ENCODE assay signal across 1 cellular context in the genomic region with DNA sequence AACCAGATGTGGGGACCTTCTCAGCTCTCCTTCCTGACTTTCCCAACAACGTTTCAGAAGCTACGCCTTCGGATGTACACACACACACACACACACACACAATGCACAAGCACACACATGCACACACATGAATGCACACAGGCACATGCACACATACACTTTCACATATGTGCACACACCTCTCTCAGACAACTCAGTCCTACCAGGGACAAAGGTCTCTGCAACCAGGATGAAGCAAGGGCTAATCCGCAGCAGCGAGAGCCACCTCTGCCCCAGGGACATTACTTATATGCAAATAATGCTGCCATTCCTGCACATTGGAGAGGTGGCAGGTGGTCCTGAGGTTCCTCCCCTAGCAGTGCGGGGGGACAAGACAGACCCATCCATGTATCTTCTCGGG.
TF ChIP-seq lines count a peak whose summit lies in the region.

No MANE protein-coding gene starts in this region.

TF ChIP-seq in HepG2, 621 proteins besides CTCF, POLR2A, EP300 and RAD21:
- TF ChIP-seq SMAD9 (CRISPR knock-in tag; IDR thresholded peaks at IDR 0.05): no peak
- no peak for TF ChIP-seq ZFX (CRISPR knock-in tag; IDR thresholded peaks at IDR 0.05; ENCODE audit: low read depth)
- TF ChIP-seq BRCA1 (CRISPR knock-in tag; IDR thresholded peaks at IDR 0.05): no peak
- TF ChIP-seq, protein P1, sequence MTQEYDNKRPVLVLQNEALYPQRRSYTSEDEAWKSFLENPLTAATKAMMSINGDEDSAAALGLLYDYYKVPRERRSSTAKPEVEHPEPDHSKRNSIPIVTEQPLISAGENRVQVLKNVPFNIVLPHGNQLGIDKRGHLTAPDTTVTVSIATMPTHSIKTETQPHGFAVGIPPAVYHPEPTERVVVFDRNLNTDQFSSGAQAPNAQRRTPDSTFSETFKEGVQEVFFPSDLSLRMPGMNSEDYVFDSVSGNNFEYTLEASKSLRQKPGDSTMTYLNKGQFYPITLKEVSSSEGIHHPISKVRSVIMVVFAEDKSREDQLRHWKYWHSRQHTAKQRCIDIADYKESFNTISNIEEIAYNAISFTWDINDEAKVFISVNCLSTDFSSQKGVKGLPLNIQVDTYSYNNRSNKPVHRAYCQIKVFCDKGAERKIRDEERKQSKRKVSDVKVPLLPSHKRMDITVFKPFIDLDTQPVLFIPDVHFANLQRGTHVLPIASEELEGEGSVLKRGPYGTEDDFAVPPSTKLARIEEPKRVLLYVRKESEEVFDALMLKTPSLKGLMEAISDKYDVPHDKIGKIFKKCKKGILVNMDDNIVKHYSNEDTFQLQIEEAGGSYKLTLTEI (CRISPR knock-in tag; conservative IDR thresholded peaks at IDR 0.05): no peak
- TF ChIP-seq CHCHD3 (CRISPR knock-in tag; IDR thresholded peaks at IDR 0.05): no peak
- no peak for TF ChIP-seq EEA1 (CRISPR knock-in tag; IDR thresholded peaks at IDR 0.05; ENCODE audit: borderline replicate concordance)
- no peak for TF ChIP-seq ZNF589 (CRISPR knock-in tag; conservative IDR thresholded peaks at IDR 0.05)
TF ChIP-seq in HepG2: peak in this region for 0.
